ENCODE assay signal across 33 cellular contexts in the genomic region with DNA sequence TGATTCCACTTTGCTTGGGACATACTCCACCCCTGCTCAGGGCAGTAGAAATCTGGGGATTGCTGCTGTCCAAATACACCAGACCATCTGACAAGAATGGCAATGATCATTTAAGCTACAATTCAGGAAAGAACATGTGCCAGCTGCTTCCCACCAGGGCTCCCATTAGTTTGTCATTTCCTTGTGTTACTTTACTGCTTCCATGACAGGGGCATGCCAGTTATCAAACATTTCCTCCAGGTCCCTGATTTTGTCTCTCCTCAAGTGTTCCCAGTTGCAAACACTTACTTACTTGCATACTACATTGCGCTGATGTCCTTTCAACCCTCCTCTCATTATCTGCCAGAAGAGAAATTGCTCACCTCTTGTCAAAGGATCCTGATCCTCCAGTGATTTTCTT.
DNase-seq lines count a peak whose midpoint lies in the region; ATAC-seq and TF ChIP-seq lines count a peak whose summit lies in the region.
"Had no signal": no experiment of that assay in that cellular context is flagged by ENCODE, and none has a peak within 500 bp of the region (broad histone marks: within the 10 kb centered on the region; RNA-seq: fewer than 3 reads in every experiment).

No MANE protein-coding gene starts in this region.

- DNase-seq in activated CD4-positive, alpha-beta T cell treated with anti-CD3 and anti-CD28 coated beads, Interleukin-2, amount 10 ng/mL, durations not matched to agents 7 days and 5 days: no peak
- DNase-seq in activated CD4-positive, alpha-beta T cell treated with anti-CD3 and anti-CD28 coated beads, Interleukin-2, amount 50 U/mL, for 1 hour: no peak
- DNase-seq in NCI-H69 (lab: John Stamatoyannopoulos, UW) (peak; percentile 62), iPS-NIHi7 (ENCODE audit: extremely low spot score) (no peak), right cardiac atrium (no peak)
- DNase-seq: 8988T; ACHN; AML-193; BE2C; C1 segment of cervical spinal cord; Caco-2; Calu3; CD4-positive, alpha-beta memory T cell; CD4-positive, alpha-beta T cell; CD4-positive, CD25-positive, alpha-beta regulatory T cell; CD8-positive, alpha-beta memory T cell; CD8-positive, alpha-beta T cell; COR-L47; DMS 273 treated with DMSO at 0.1 percent for 48 hours; DMS153; DMS53; DMS79; DMS79 treated with DMSO at 0.1 percent for 48 hours; DND-41; EL had no signal

- no peaks in the 10 kb centered on the region for H3K27me3 Mint-ChIP-seq in activated CD4-positive, alpha-beta T cell treated with anti-CD3 and anti-CD28 coated beads, Interleukin-2, amount 10 ng/mL, durations not matched to agents 7 days and 5 days
- H3K27me3 Mint-ChIP-seq: B cell; CD4-positive, alpha-beta memory T cell; CD4-positive, alpha-beta T cell; CD4-positive, CD25-positive, alpha-beta regulatory T cell; CD8-positive, alpha-beta memory T cell had no signal

- H4K20me1 ChIP-seq in neural cell (ENCODE audit: insufficient read depth): no peaks in the 10 kb centered on the region
- H4K20me1 ChIP-seq: BLaER1; BLaER1 treated with 17β-estradiol and CSF1 and Interleukin-3, amounts not matched to agents 10 nM and 100 nM had no signal

- no peaks in the 10 kb centered on the region for H3K4me1 ChIP-seq in right cardiac atrium (ENCODE audit: control insufficient read depth, insufficient read depth, low read length)
- H3K4me1 ChIP-seq: A549; BE2C; BLaER1; BLaER1 treated with 17β-estradiol and CSF1 and Interleukin-3, amounts not matched to agents 10 nM and 100 nM; Caco-2 had no signal

- CTCF ChIA-PET in activated CD4-positive, alpha-beta T cell treated with anti-CD3 and anti-CD28 coated beads, Interleukin-2, amount 10 ng/mL, durations not matched to agents 7 days and 5 days (lab: Charles Lee): no interaction called here

- peak; percentile 88 for TF ChIP-seq EP300 in neural cell (conservative IDR thresholded peaks at IDR 0.05; ENCODE audit: poor library complexity, severe bottlenecking)

- intact Hi-C loops in right cardiac atrium (cut with DNase I): no loop called here

- no peak overlapping the region for H3K4me2 ChIP-seq in neural cell (ENCODE audit: low read length)
- H3K4me2 ChIP-seq: A549; BLaER1; BLaER1 treated with 17β-estradiol and CSF1 and Interleukin-3, amounts not matched to agents 10 nM and 100 nM had no signal

- ATAC-seq in right cardiac atrium: no peak
- ATAC-seq: A549; CD8-positive, alpha-beta T cell had no signal

- H3K4me1 Mint-ChIP-seq in activated CD4-positive, alpha-beta T cell treated with anti-CD3 and anti-CD28 coated beads, Interleukin-2, amount 10 ng/mL, durations not matched to agents 7 days and 5 days: no peaks in the 10 kb centered on the region
- H3K4me1 Mint-ChIP-seq: B cell; CD14-positive monocyte; CD4-positive, alpha-beta memory T cell; CD4-positive, CD25-positive, alpha-beta regulatory T cell; CD8-positive, alpha-beta memory T cell had no signal

- WGBS in right cardiac atrium: 79% methylated on average over 1 of the region's 1 CpG

- no peak overlapping the region for H3K4me3 Mint-ChIP-seq in activated CD4-positive, alpha-beta T cell treated with anti-CD3 and anti-CD28 coated beads, Interleukin-2, amount 10 ng/mL, durations not matched to agents 7 days and 5 days
- H3K4me3 Mint-ChIP-seq: B cell; CD14-positive monocyte; CD4-positive, alpha-beta memory T cell; CD4-positive, alpha-beta T cell; CD4-positive, CD25-positive, alpha-beta regulatory T cell; CD8-positive, alpha-beta T cell had no signal

- H3K4me3 ChIP-seq in neural cell (ENCODE audit: low read length) (no peak overlapping the region), right cardiac atrium (ENCODE audit: low read length) (no peak overlapping the region)
- H3K4me3 ChIP-seq: A549; BLaER1; BLaER1 treated with 17β-estradiol and CSF1 and Interleukin-3, amounts not matched to agents 10 nM and 100 nM had no signal

- POLR2A ChIA-PET in activated CD4-positive, alpha-beta T cell treated with anti-CD3 and anti-CD28 coated beads, Interleukin-2, amount 10 ng/mL, durations not matched to agents 7 days and 5 days (lab: Charles Lee): no interaction called here

- H3K9me3 Mint-ChIP-seq in activated CD4-positive, alpha-beta T cell treated with anti-CD3 and anti-CD28 coated beads, Interleukin-2, amount 10 ng/mL, durations not matched to agents 7 days and 5 days: peaks cover 8% of the 10 kb centered on the region

- peak; percentile 22 for TF ChIP-seq RAD21 in neural cell (conservative IDR thresholded peaks at IDR 0.05)

- TF ChIP-seq CTCF in neural cell (IDR thresholded peaks at IDR 0.05; ENCODE audit: poor library complexity, severe bottlenecking): no peak

- H3K36me3 Mint-ChIP-seq in activated CD4-positive, alpha-beta T cell treated with anti-CD3 and anti-CD28 coated beads, Interleukin-2, amount 10 ng/mL, durations not matched to agents 7 days and 5 days (ENCODE audit: low read depth): no peaks in the 10 kb centered on the region
- H3K36me3 Mint-ChIP-seq: CD14-positive monocyte; CD4-positive, alpha-beta memory T cell; CD4-positive, CD25-positive, alpha-beta regulatory T cell; CD8-positive, alpha-beta memory T cell; CD8-positive, alpha-beta T cell had no signal

- peak overlapping the region; percentile 36 for H3K27ac Mint-ChIP-seq in activated CD4-positive, alpha-beta T cell treated with anti-CD3 and anti-CD28 coated beads, Interleukin-2, amount 10 ng/mL, durations not matched to agents 7 days and 5 days
- H3K27ac Mint-ChIP-seq: B cell; CD14-positive monocyte; CD4-positive, alpha-beta memory T cell; CD4-positive, alpha-beta T cell; CD4-positive, CD25-positive, alpha-beta regulatory T cell; CD8-positive, alpha-beta memory T cell; CD8-positive, alpha-beta T cell had no signal

- no peaks in the 10 kb centered on the region for H3K36me3 ChIP-seq in neural cell (ENCODE audit: insufficient read depth, low read length)
- H3K36me3 ChIP-seq: BE2C; BLaER1; BLaER1 treated with 17β-estradiol and CSF1 and Interleukin-3, amounts not matched to agents 10 nM and 100 nM had no signal

- no peaks in the 10 kb centered on the region for H3K9me2 ChIP-seq in neural cell (ENCODE audit: insufficient read depth, low read length)

- no peak overlapping the region for H2AFZ ChIP-seq in neural cell (ENCODE audit: low read depth, low read length)

- no peaks in the 10 kb centered on the region for H3K9me3 ChIP-seq in neural cell (ENCODE audit: low read length)
- H3K9me3 ChIP-seq in right cardiac atrium (ENCODE audit: control insufficient read depth, low read length): no peaks in the 10 kb centered on the region
- H3K9me3 ChIP-seq: A549, BE2C, Caco-2 had no signal

- no peak overlapping the region for H3K9ac ChIP-seq in neural cell (ENCODE audit: low read length)
- H3K9ac ChIP-seq: BLaER1; BLaER1 treated with 17β-estradiol and CSF1 and Interleukin-3, amounts not matched to agents 10 nM and 100 nM had no signal

- H3K27me3 ChIP-seq in neural cell (ENCODE audit: insufficient read depth, low read depth, low read length) (no peaks in the 10 kb centered on the region), right cardiac atrium (ENCODE audit: control insufficient read depth, insufficient read depth) (no peaks in the 10 kb centered on the region)
- H3K27me3 ChIP-seq: BE2C; BLaER1; BLaER1 treated with 17β-estradiol and CSF1 and Interleukin-3, amounts not matched to agents 10 nM and 100 nM had no signal

- no peaks in the 10 kb centered on the region for H3F3A ChIP-seq in neural cell (ENCODE audit: insufficient read depth, low read length, poor library complexity, severe bottlenecking)

- no peaks in the 10 kb centered on the region for H3K79me2 ChIP-seq in neural cell (replicated peaks; ENCODE audit: insufficient read depth, low read length)

- H3K27ac ChIP-seq in neural cell (ENCODE audit: low read length) (peak overlapping the region; percentile 28), right cardiac atrium (ENCODE audit: low read length) (no peak overlapping the region)
- H3K27ac ChIP-seq: 22Rv1; A549; BLaER1; BLaER1 treated with 17β-estradiol and CSF1 and Interleukin-3, amounts not matched to agents 10 nM and 100 nM; C4-2B had no signal

TF ChIP-seq in neural cell, 6 proteins besides CTCF, POLR2A, EP300 and RAD21:
- TF ChIP-seq SMC3 (conservative IDR thresholded peaks at IDR 0.05; ENCODE audit: poor library complexity): peak; percentile 28
- TF ChIP-seq REST (IDR thresholded peaks at IDR 0.05; ENCODE audit: borderline replicate concordance): peak; percentile 82
- TF ChIP-seq MXI1 (conservative IDR thresholded peaks at IDR 0.05; ENCODE audit: poor library complexity, severe bottlenecking): no peak
- no peak for TF ChIP-seq EZH2 (IDR thresholded peaks at IDR 0.05; ENCODE audit: borderline replicate concordance, insufficient read depth, low read length, poor library complexity, severe bottlenecking)
- TF ChIP-seq POLR2AphosphoS5 (IDR thresholded peaks at IDR 0.05): no peak
- no peak for TF ChIP-seq TAF1 (IDR thresholded peaks at IDR 0.05; ENCODE audit: low read depth)
